In the genomic region with DNA sequence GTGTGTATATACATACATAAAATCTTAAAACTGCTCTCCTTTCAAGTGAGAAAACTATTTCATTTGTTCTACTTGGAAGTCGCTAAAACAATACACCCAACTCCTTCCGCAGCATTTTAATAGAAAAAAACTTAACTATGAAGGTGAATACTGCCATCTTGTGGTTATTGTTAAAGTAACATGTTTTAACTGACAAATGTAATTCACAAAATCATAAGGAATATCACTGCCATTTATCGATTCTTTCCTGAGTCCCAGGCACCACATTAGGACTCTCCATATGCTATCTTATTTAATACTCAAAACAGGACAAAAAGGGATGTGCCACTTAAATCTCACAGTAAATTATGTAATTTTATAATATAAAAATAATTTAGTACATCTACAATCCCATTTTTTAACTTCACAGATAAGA, we compare ENCODE assay signal across 8 cellular contexts.
DNase-seq lines count a peak whose midpoint lies in the region; ATAC-seq and TF ChIP-seq lines count a peak whose summit lies in the region.

No MANE protein-coding gene starts in this region.

- WGBS in sigmoid colon, 2 donors: 0 to 7% methylated on average over 3 of the region's 3 CpGs

- H3K36me3 Mint-ChIP-seq in activated CD8-positive, alpha-beta T cell treated with anti-CD3 and anti-CD28 coated beads for 36 hours (ENCODE audit: low read depth): no peaks in the 10 kb centered on the region
- no peaks in the 10 kb centered on the region for H3K36me3 Mint-ChIP-seq in activated CD8-positive, alpha-beta T cell treated with anti-CD3 and anti-CD28 coated beads, Interleukin-2, amount 10 ng/mL, durations not matched to agents 7 days and 5 days (ENCODE audit: low read depth)

- no peaks in the 10 kb centered on the region for H3K9me3 ChIP-seq in Loucy (ENCODE audit: insufficient read depth, low read depth, low read length)
- no peaks in the 10 kb centered on the region for H3K9me3 ChIP-seq in sigmoid colon

- no peak for DNase-seq in activated CD8-positive, alpha-beta T cell treated with anti-CD3 and anti-CD28 coated beads for 36 hours
- no peak for DNase-seq in activated CD8-positive, alpha-beta T cell treated with anti-CD3 and anti-CD28 coated beads, Interleukin-2, amount 10 ng/mL, durations not matched to agents 7 days and 5 days
- DNase-seq in RWPE1 (ENCODE audit: low spot score) (peak; percentile 59), fibroblast of pulmonary artery (ENCODE audit: low read depth) (peak; percentile 74), sigmoid colon (no peak)

- H3K9me2 ChIP-seq in Loucy (replicated peaks; ENCODE audit: low read depth, low read length): no peaks in the 10 kb centered on the region

- H3K27me3 Mint-ChIP-seq in activated CD8-positive, alpha-beta T cell treated with anti-CD3 and anti-CD28 coated beads for 36 hours: peaks cover 8% of the 10 kb centered on the region
- H3K27me3 Mint-ChIP-seq in activated CD8-positive, alpha-beta T cell treated with anti-CD3 and anti-CD28 coated beads, Interleukin-2, amount 10 ng/mL, durations not matched to agents 7 days and 5 days (ENCODE audit: low read depth): peaks cover 11% of the 10 kb centered on the region

- no peaks in the 10 kb centered on the region for H3F3A ChIP-seq in Loucy (ENCODE audit: low read depth)

- no peak for TF ChIP-seq POLR2A in sigmoid colon (IDR thresholded peaks at IDR 0.05)

- no peak for ATAC-seq in activated CD8-positive, alpha-beta T cell treated with anti-CD3 and anti-CD28 coated beads for 36 hours
- ATAC-seq in activated CD8-positive, alpha-beta T cell treated with anti-CD3 and anti-CD28 coated beads, Interleukin-2, amount 10 ng/mL, durations not matched to agents 7 days and 5 days: no peak
- ATAC-seq in GM19328 (IDR thresholded peaks at IDR 0.05; ENCODE audit: unreplicated experiment): no peak
- no peak for ATAC-seq in GM18517 (IDR thresholded peaks at IDR 0.05; ENCODE audit: unreplicated experiment)

- H3K4me1 Mint-ChIP-seq in activated CD8-positive, alpha-beta T cell treated with anti-CD3 and anti-CD28 coated beads for 36 hours (ENCODE audit: low read depth): peaks cover 1% of the 10 kb centered on the region
- no peaks in the 10 kb centered on the region for H3K4me1 Mint-ChIP-seq in activated CD8-positive, alpha-beta T cell treated with anti-CD3 and anti-CD28 coated beads, Interleukin-2, amount 10 ng/mL, durations not matched to agents 7 days and 5 days (ENCODE audit: low read depth)

- no peak for TF ChIP-seq EP300 in sigmoid colon (IDR thresholded peaks at IDR 0.05)

- H3K27me3 ChIP-seq in Loucy (ENCODE audit: insufficient read depth, low read length, poor library complexity, severe bottlenecking): no peaks in the 10 kb centered on the region
- no peaks in the 10 kb centered on the region for H3K27me3 ChIP-seq in sigmoid colon

- H3K4me2 ChIP-seq in Loucy (ENCODE audit: low read depth, low read length, poor library complexity, severe bottlenecking): peak overlapping the region; percentile 70

- H3K4me1 ChIP-seq in Loucy (ENCODE audit: insufficient read depth, low read length, poor library complexity, severe bottlenecking) (peaks cover 6% of the 10 kb centered on the region), sigmoid colon (no peaks in the 10 kb centered on the region)

- no peak overlapping the region for H3K27ac Mint-ChIP-seq in activated CD8-positive, alpha-beta T cell treated with anti-CD3 and anti-CD28 coated beads for 36 hours
- no peak overlapping the region for H3K27ac Mint-ChIP-seq in activated CD8-positive, alpha-beta T cell treated with anti-CD3 and anti-CD28 coated beads, Interleukin-2, amount 10 ng/mL, durations not matched to agents 7 days and 5 days

- POLR2A ChIA-PET in activated CD8-positive, alpha-beta T cell treated with anti-CD3 and anti-CD28 coated beads for 36 hours (lab: Charles Lee): no interaction called here
- POLR2A ChIA-PET in activated CD8-positive, alpha-beta T cell treated with anti-CD3 and anti-CD28 coated beads, Interleukin-2, amount 10 ng/mL, durations not matched to agents 7 days and 5 days (lab: Charles Lee): no interaction called here
- POLR2A ChIA-PET in RWPE1 (lab: Yijun Ruan, JAX; ENCODE audit: low non-redundant PET): no interaction called here

- CTCF ChIA-PET in activated CD8-positive, alpha-beta T cell treated with anti-CD3 and anti-CD28 coated beads for 36 hours (lab: Charles Lee): interaction anchor here (0.8 to 2.6 kb wide), 6 partner anchors 13 to 1694 kb away, joined by 3 to 13 read pairs (median 4); no protein-coding TSS in a partner anchor
- CTCF ChIA-PET in activated CD8-positive, alpha-beta T cell treated with anti-CD3 and anti-CD28 coated beads, Interleukin-2, amount 10 ng/mL, durations not matched to agents 7 days and 5 days (lab: Charles Lee): interaction anchor here (0.7 to 3.7 kb wide), 5 partner anchors 9 to 1694 kb away, joined by 3 to 16 read pairs (median 4); no protein-coding TSS in a partner anchor
- CTCF ChIA-PET in RWPE1 (lab: Yijun Ruan, JAX): interaction anchor here (0.6 to 0.7 kb wide), 3 partner anchors 303 to 1250 kb away, joined by 3 to 4 read pairs (median 4); no protein-coding TSS in a partner anchor

- H3K9ac ChIP-seq in Loucy (ENCODE audit: low read depth, low read length, poor library complexity, severe bottlenecking): no peak overlapping the region

- no peaks in the 10 kb centered on the region for H4K20me1 ChIP-seq in Loucy (ENCODE audit: insufficient read depth, low read length, poor library complexity, severe bottlenecking)

- H3K4me3 ChIP-seq in Loucy (ENCODE audit: low read length, poor library complexity, severe bottlenecking) (peak overlapping the region; percentile 47), fibroblast of pulmonary artery (replicated peaks; ENCODE audit: low read depth, low read length) (no peak overlapping the region), sigmoid colon (no peak overlapping the region)

- intact Hi-C loops in activated CD8-positive, alpha-beta T cell treated with anti-CD3 and anti-CD28 coated beads for 36 hours (cut with micrococcal nuclease): loop anchor here (10.0 kb wide), 1 partner anchor 1692 kb away; no protein-coding TSS in a partner anchor
- intact Hi-C loops in sigmoid colon (cut with DNase I): loop anchor here (2.0 kb wide), 1 partner anchor 1694 kb away; no protein-coding TSS in a partner anchor

- TF ChIP-seq CTCF in activated CD8-positive, alpha-beta T cell treated with anti-CD3 and anti-CD28 coated beads for 36 hours (IDR thresholded peaks at IDR 0.05): peak; percentile 82
- TF ChIP-seq CTCF in Loucy (conservative IDR thresholded peaks at IDR 0.05; ENCODE audit: low read length): peak; percentile 74
- peak; percentile 64; the same call in 1 of the 2 replicates for TF ChIP-seq CTCF in RWPE1 (conservative IDR thresholded peaks at IDR 0.05; ENCODE audit: low read depth)
- TF ChIP-seq CTCF in fibroblast of pulmonary artery (IDR thresholded peaks at IDR 0.05; ENCODE audit: low read length, missing control alignments): peak; percentile 33
- TF ChIP-seq CTCF in sigmoid colon (IDR thresholded peaks at IDR 0.05): peak in 3 of 4 experiments; percentile 36 to 56 (median 42)

- H3K27ac ChIP-seq in RWPE1: no peak overlapping the region
- no peak overlapping the region for H3K27ac ChIP-seq in sigmoid colon

- H2AFZ ChIP-seq in Loucy (ENCODE audit: low read length): peak overlapping the region; percentile 97

- no peaks in the 10 kb centered on the region for H3K79me2 ChIP-seq in Loucy (ENCODE audit: insufficient read depth, low read length)

- no peak overlapping the region for H3K4me3 Mint-ChIP-seq in activated CD8-positive, alpha-beta T cell treated with anti-CD3 and anti-CD28 coated beads for 36 hours
- no peak overlapping the region for H3K4me3 Mint-ChIP-seq in activated CD8-positive, alpha-beta T cell treated with anti-CD3 and anti-CD28 coated beads, Interleukin-2, amount 10 ng/mL, durations not matched to agents 7 days and 5 days

- H3K9me3 Mint-ChIP-seq in activated CD8-positive, alpha-beta T cell treated with anti-CD3 and anti-CD28 coated beads for 36 hours: no peaks in the 10 kb centered on the region
- H3K9me3 Mint-ChIP-seq in activated CD8-positive, alpha-beta T cell treated with anti-CD3 and anti-CD28 coated beads, Interleukin-2, amount 10 ng/mL, durations not matched to agents 7 days and 5 days (ENCODE audit: insufficient read depth): no peaks in the 10 kb centered on the region

- no peaks in the 10 kb centered on the region for H3K36me3 ChIP-seq in Loucy (ENCODE audit: insufficient read depth, low read length)
- no peaks in the 10 kb centered on the region for H3K36me3 ChIP-seq in sigmoid colon

Comparison
In these comparisons a context has a peak if more than half of its experiments do, and no peak if none do; other contexts are left out.
1. DNase-seq: peak in RWPE1 (single experiment) and fibroblast of pulmonary artery (single experiment); none in activated CD8-positive, alpha-beta T cell treated with anti-CD3 and anti-CD28 coated beads for 36 hours (single experiment), activated CD8-positive, alpha-beta T cell treated with anti-CD3 and anti-CD28 coated beads, Interleukin-2, amount 10 ng/mL, durations not matched to agents 7 days and 5 days (single experiment) and sigmoid colon (single experiment).
2. Peak in every context shown above with its lines, with median percentiles within 50 percentile points of each other: CTCF ChIP-seq.